12 cellular contexts compared by ENCODE assay signal in genomic region chr12:120019942-120020341, GRCh38. TPM values are rescaled to one million over a fixed set of nuclear protein-coding genes. Genes with fewer than 3 reads are reported as not detected.
DNase-seq lines count a peak whose midpoint lies in the region; ATAC-seq and TF ChIP-seq lines count a peak whose summit lies in the region.
"Had no signal": no experiment of that assay in that cellular context is flagged by ENCODE, and none has a peak within 500 bp of the region (broad histone marks: within the 10 kb centered on the region; RNA-seq: fewer than 3 reads in every experiment).

No MANE protein-coding gene starts in this region.

- no peak overlapping the region for H3K4me3 ChIP-seq in OCI-LY3 (ENCODE audit: low read length)
- H3K4me3 ChIP-seq: BLaER1 treated with 17β-estradiol and CSF1 and Interleukin-3, amounts not matched to agents 10 nM and 100 nM had no signal

- no peaks in the 10 kb centered on the region for H3K79me2 ChIP-seq in OCI-LY3 (ENCODE audit: low read length)

- peaks cover 83% of the 10 kb centered on the region for H3K36me3 Mint-ChIP-seq in activated T-cell treated with anti-CD3 and anti-CD28 coated beads, Interleukin-2, amount 50 U/mL, for 24 hours (ENCODE audit: low read depth)
- H3K36me3 Mint-ChIP-seq in activated T-helper 17 cell treated with anti-CD3 and anti-CD28 coated beads, Interleukin-2, amount 50 U/mL, for 72 hours (ENCODE audit: low read depth) = peaks cover 88% of the 10 kb centered on the region
- peaks cover 25% of the 10 kb centered on the region for H3K36me3 Mint-ChIP-seq in stimulated activated memory B cell treated with anti-CD40 and anti-IgM and Interleukin-4, amounts not matched to agents 10 μg/mL and 1 μg/mL and 100 μg/mL, for 72 hours
- peaks cover 11% of the 10 kb centered on the region for H3K36me3 Mint-ChIP-seq in effector memory CD8-positive, alpha-beta T cell (ENCODE audit: insufficient read depth)

- TF ChIP-seq CTCF in OCI-LY3 (IDR thresholded peaks at IDR 0.05; ENCODE audit: low read depth, low read length) = no peak

- H3K36me3 ChIP-seq in OCI-LY3 (replicated peaks; ENCODE audit: low read depth, low read length) = peaks cover 3% of the 10 kb centered on the region
- H3K36me3 ChIP-seq: BLaER1 treated with 17β-estradiol and CSF1 and Interleukin-3, amounts not matched to agents 10 nM and 100 nM had no signal

- no peak overlapping the region for H3K9ac ChIP-seq in OCI-LY3 (ENCODE audit: low read length)
- H3K9ac ChIP-seq: BLaER1 treated with 17β-estradiol and CSF1 and Interleukin-3, amounts not matched to agents 10 nM and 100 nM had no signal

- no peak for DNase-seq in activated T-cell treated with anti-CD3 and anti-CD28 coated beads, Interleukin-2, amount 50 U/mL, for 24 hours
- DNase-seq in activated T-cell treated with anti-CD3 and anti-CD28 coated beads, Interleukin-2, amount 50 U/mL, for 48 hours = no peak
- DNase-seq in effector memory CD8-positive, alpha-beta T cell = no peak
- DNase-seq in HPDE6-E6E7 (ENCODE audit: extremely low spot score) = no peak
- DNase-seq: CD8-positive, alpha-beta memory T cell; NCI-H1694 treated with DMSO at 0.1 percent for 48 hours; NK-92 treated with Interleukin-12 subunit alpha and Interleukin-12 subunit beta, amount 100 ng/mL, for 24 hours; Right ventricle myocardium superior had no signal

- no peaks in the 10 kb centered on the region for H3K9me3 ChIP-seq in OCI-LY3 (ENCODE audit: insufficient read depth, low read length)

- H4K20me1 ChIP-seq in OCI-LY3 (ENCODE audit: insufficient read depth, low read length) = no peaks in the 10 kb centered on the region
- H4K20me1 ChIP-seq: BLaER1 treated with 17β-estradiol and CSF1 and Interleukin-3, amounts not matched to agents 10 nM and 100 nM had no signal

- H3K27ac ChIP-seq in OCI-LY3 (ENCODE audit: low read length) = no peak overlapping the region
- H3K27ac ChIP-seq: BLaER1 treated with 17β-estradiol and CSF1 and Interleukin-3, amounts not matched to agents 10 nM and 100 nM had no signal

- H3K27me3 ChIP-seq in OCI-LY3 (ENCODE audit: low read depth, low read length) = no peaks in the 10 kb centered on the region
- H3K27me3 ChIP-seq: BLaER1 treated with 17β-estradiol and CSF1 and Interleukin-3, amounts not matched to agents 10 nM and 100 nM had no signal

- peaks cover 47% of the 10 kb centered on the region for H3K4me1 Mint-ChIP-seq in activated T-cell treated with anti-CD3 and anti-CD28 coated beads, Interleukin-2, amount 50 U/mL, for 24 hours (ENCODE audit: low read depth)
- peaks cover 23% of the 10 kb centered on the region for H3K4me1 Mint-ChIP-seq in activated T-helper 17 cell treated with anti-CD3 and anti-CD28 coated beads, Interleukin-2, amount 50 U/mL, for 72 hours
- peaks cover 25% of the 10 kb centered on the region for H3K4me1 Mint-ChIP-seq in stimulated activated memory B cell treated with anti-CD40 and anti-IgM and Interleukin-4, amounts not matched to agents 10 μg/mL and 1 μg/mL and 100 μg/mL, for 72 hours
- H3K4me1 Mint-ChIP-seq in effector memory CD8-positive, alpha-beta T cell (ENCODE audit: low read depth in 2 of 2) = peaks cover 11 to 22% of the 10 kb centered on the region in 2 donors

- H3K4me1 ChIP-seq in OCI-LY3 (ENCODE audit: low read length) = peaks cover 13% of the 10 kb centered on the region

- H3K4me3 Mint-ChIP-seq in activated T-cell treated with anti-CD3 and anti-CD28 coated beads, Interleukin-2, amount 50 U/mL, for 24 hours = no peak overlapping the region
- H3K4me3 Mint-ChIP-seq in activated T-helper 17 cell treated with anti-CD3 and anti-CD28 coated beads, Interleukin-2, amount 50 U/mL, for 72 hours = no peak overlapping the region
- H3K4me3 Mint-ChIP-seq in stimulated activated memory B cell treated with anti-CD40 and anti-IgM and Interleukin-4, amounts not matched to agents 10 μg/mL and 1 μg/mL and 100 μg/mL, for 72 hours = no peak overlapping the region
- H3K4me3 Mint-ChIP-seq in effector memory CD8-positive, alpha-beta T cell = no peak overlapping the region
- H3K4me3 Mint-ChIP-seq: CD8-positive, alpha-beta memory T cell had no signal

- peaks cover 2% of the 10 kb centered on the region for H3K9me3 Mint-ChIP-seq in activated T-cell treated with anti-CD3 and anti-CD28 coated beads, Interleukin-2, amount 50 U/mL, for 24 hours
- H3K9me3 Mint-ChIP-seq in activated T-helper 17 cell treated with anti-CD3 and anti-CD28 coated beads, Interleukin-2, amount 50 U/mL, for 72 hours = peaks cover 3% of the 10 kb centered on the region
- peaks cover 8% of the 10 kb centered on the region for H3K9me3 Mint-ChIP-seq in stimulated activated memory B cell treated with anti-CD40 and anti-IgM and Interleukin-4, amounts not matched to agents 10 μg/mL and 1 μg/mL and 100 μg/mL, for 72 hours
- H3K9me3 Mint-ChIP-seq in effector memory CD8-positive, alpha-beta T cell = no peaks in the 10 kb centered on the region
- H3K9me3 Mint-ChIP-seq: CD8-positive, alpha-beta memory T cell had no signal

- H3K27ac Mint-ChIP-seq in activated T-cell treated with anti-CD3 and anti-CD28 coated beads, Interleukin-2, amount 50 U/mL, for 24 hours = peak overlapping the region; percentile 31
- H3K27ac Mint-ChIP-seq in activated T-helper 17 cell treated with anti-CD3 and anti-CD28 coated beads, Interleukin-2, amount 50 U/mL, for 72 hours = peak overlapping the region; percentile 100
- H3K27ac Mint-ChIP-seq in stimulated activated memory B cell treated with anti-CD40 and anti-IgM and Interleukin-4, amounts not matched to agents 10 μg/mL and 1 μg/mL and 100 μg/mL, for 72 hours = peak overlapping the region; percentile 25
- peak overlapping the region in 1 of 2 donors; percentile 6 for H3K27ac Mint-ChIP-seq in effector memory CD8-positive, alpha-beta T cell

- no peak overlapping the region for H2AFZ ChIP-seq in OCI-LY3 (ENCODE audit: low read depth, low read length)

- H3K4me2 ChIP-seq in OCI-LY3 (ENCODE audit: low read length) = peak overlapping the region; percentile 23
- H3K4me2 ChIP-seq: BLaER1 treated with 17β-estradiol and CSF1 and Interleukin-3, amounts not matched to agents 10 nM and 100 nM had no signal

- no peak for ATAC-seq in activated T-helper 17 cell treated with anti-CD3 and anti-CD28 coated beads, Interleukin-2, amount 50 U/mL, for 72 hours (replicated peaks)
- peak; percentile 65 for ATAC-seq in stimulated activated memory B cell treated with anti-CD40 and anti-IgM and Interleukin-4, amounts not matched to agents 10 μg/mL and 1 μg/mL and 100 μg/mL, for 72 hours
- ATAC-seq in effector memory CD8-positive, alpha-beta T cell (replicated peaks) = no peak

- no peaks in the 10 kb centered on the region for H3K27me3 Mint-ChIP-seq in activated T-cell treated with anti-CD3 and anti-CD28 coated beads, Interleukin-2, amount 50 U/mL, for 24 hours
- H3K27me3 Mint-ChIP-seq in activated T-helper 17 cell treated with anti-CD3 and anti-CD28 coated beads, Interleukin-2, amount 50 U/mL, for 72 hours = no peaks in the 10 kb centered on the region
- H3K27me3 Mint-ChIP-seq in stimulated activated memory B cell treated with anti-CD40 and anti-IgM and Interleukin-4, amounts not matched to agents 10 μg/mL and 1 μg/mL and 100 μg/mL, for 72 hours = no peaks in the 10 kb centered on the region
- no peaks in the 10 kb centered on the region for H3K27me3 Mint-ChIP-seq in effector memory CD8-positive, alpha-beta T cell
- H3K27me3 Mint-ChIP-seq: CD8-positive, alpha-beta memory T cell had no signal

RNA-seq across cellular contexts. Expression of gene BICDL1, which starts 30.9 kb away (rescaled TPM):
- total RNA-seq in activated T-helper 17 cell treated with anti-CD3 and anti-CD28 coated beads, Interleukin-2, amount 50 U/mL, for 72 hours = 10 to 100 TPM; 36.9 to 91.6 TPM
